In genomic region chr16:67666032-67666537, GRCh38 we compare ENCODE assay signal across 8 cellular contexts. TPM values are rescaled to one million over a fixed set of nuclear protein-coding genes. Genes with fewer than 3 reads are reported as not detected.
DNase-seq lines count a peak whose midpoint lies in the region; ATAC-seq and TF ChIP-seq lines count a peak whose summit lies in the region.

No MANE protein-coding gene starts in this region.

- H3K4me3 ChIP-seq in DOHH2 (ENCODE audit: low read length) (peak overlapping the region; percentile 90), iPS-18a (ENCODE audit: low read length) (peak overlapping the region; percentile 64), smooth muscle cell (peak overlapping the region; percentile 97)

- H3K4me1 ChIP-seq in DOHH2 (ENCODE audit: control insufficient read depth, low read length) (peaks cover 50% of the 10 kb centered on the region), iPS-18a (ENCODE audit: control insufficient read depth, low read depth, low read length) (peaks cover 9% of the 10 kb centered on the region), smooth muscle cell (ENCODE audit: low read depth) (peaks cover 13% of the 10 kb centered on the region)

- H3K9me3 Mint-ChIP-seq in activated naive CD8-positive, alpha-beta T cell (ENCODE audit: low read depth), result no peaks in the 10 kb centered on the region

- peak overlapping the region; percentile 99 for H3K4me2 ChIP-seq in DOHH2 (ENCODE audit: low read length)
- peak overlapping the region; percentile 98 for H3K4me2 ChIP-seq in smooth muscle cell

- 4% methylated on average over 37 of the region's 44 CpGs for WGBS in smooth muscle cell (ENCODE audit: low lambda C conversion rate)

- H4K20me1 ChIP-seq in DOHH2 (ENCODE audit: control insufficient read depth, insufficient read depth, low read depth, low read length), result no peaks in the 10 kb centered on the region
- no peaks in the 10 kb centered on the region for H4K20me1 ChIP-seq in smooth muscle cell (ENCODE audit: low read depth)

- H3K27ac ChIP-seq in DOHH2 (ENCODE audit: low read depth, low read length) (no peak overlapping the region), iPS-18a (ENCODE audit: low read length) (no peak overlapping the region), smooth muscle cell (ENCODE audit: low read depth) (peak overlapping the region; percentile 65)

- H3F3A ChIP-seq in DOHH2 (ENCODE audit: control insufficient read depth, insufficient read depth) (0 out of 2 replicates have a peak, but pooled peaks cover 2% of the 10 kb centered on the region), smooth muscle cell (ENCODE audit: low read depth) (peaks cover 2% of the 10 kb centered on the region)

- H3K36me3 ChIP-seq in DOHH2 (ENCODE audit: control insufficient read depth, low read length) (peaks cover 14% of the 10 kb centered on the region), iPS-18a (ENCODE audit: control insufficient read depth, low read depth, low read length) (no peaks in the 10 kb centered on the region), smooth muscle cell (ENCODE audit: low read depth) (no peaks in the 10 kb centered on the region)

- peaks cover 6% of the 10 kb centered on the region for H3K79me2 ChIP-seq in DOHH2 (ENCODE audit: control insufficient read depth, low read length)
- no peaks in the 10 kb centered on the region for H3K79me2 ChIP-seq in smooth muscle cell (ENCODE audit: low read depth)

- H3K9me2 ChIP-seq in DOHH2 (replicated peaks; ENCODE audit: control insufficient read depth, low read length), result no peaks in the 10 kb centered on the region

- peak overlapping the region; percentile 74 for H3K4me3 Mint-ChIP-seq in activated naive CD8-positive, alpha-beta T cell

- ATAC-seq in HG03432 (IDR thresholded peaks at IDR 0.05; ENCODE audit: unreplicated experiment), result peak; percentile 5

- H3K9ac ChIP-seq in iPS-18a (ENCODE audit: low read length) (peak overlapping the region; percentile 29), smooth muscle cell (ENCODE audit: low read depth) (peak overlapping the region; percentile 87)

- no peak overlapping the region for H3K27ac Mint-ChIP-seq in activated naive CD8-positive, alpha-beta T cell

- H3K9me3 ChIP-seq in DOHH2 (ENCODE audit: control insufficient read depth, insufficient read depth, low read length) (no peaks in the 10 kb centered on the region), iPS-18a (ENCODE audit: control insufficient read depth, low read depth, low read length) (no peaks in the 10 kb centered on the region), smooth muscle cell (replicated peaks; ENCODE audit: low read depth) (no peaks in the 10 kb centered on the region)

- H3K36me3 Mint-ChIP-seq in activated naive CD8-positive, alpha-beta T cell, result peaks cover 5% of the 10 kb centered on the region

- DNase-seq in smooth muscle cell (lab: John Stamatoyannopoulos, UW; ENCODE audit: unreplicated experiment) (no peak), NOMO-1 treated with DMSO at 0.1 percent for 48 hours (lab: John Stamatoyannopoulos, UW; ENCODE audit: unreplicated experiment) (no peak)
- DNase-seq in effector CD4-positive, alpha-beta T cell, result no peak
- no peak for DNase-seq in stimulated activated CD4-positive, alpha-beta T cell treated with anti-CD3 and anti-CD28 coated beads, Interleukin-1b, Interleukin-23, amount 100 ng/mL, for 48 hours

- peaks cover 19% of the 10 kb centered on the region for H3K4me1 Mint-ChIP-seq in activated naive CD8-positive, alpha-beta T cell (ENCODE audit: low read depth)

- peak overlapping the region; percentile 92 for H2AFZ ChIP-seq in smooth muscle cell (ENCODE audit: low read depth)

- no peaks in the 10 kb centered on the region for H3K27me3 Mint-ChIP-seq in activated naive CD8-positive, alpha-beta T cell

- H3K27me3 ChIP-seq in DOHH2 (ENCODE audit: control insufficient read depth, low read length), result no peaks in the 10 kb centered on the region
- peaks cover 13% of the 10 kb centered on the region for H3K27me3 ChIP-seq in iPS-18a (ENCODE audit: control insufficient read depth, insufficient read depth, low read length)
- no peaks in the 10 kb centered on the region for H3K27me3 ChIP-seq in smooth muscle cell (ENCODE audit: low read depth)

- TF ChIP-seq CTCF in DOHH2 (IDR thresholded peaks at IDR 0.05; ENCODE audit: low read depth, low read length, poor library complexity, severe bottlenecking), result no peak
- no peak for TF ChIP-seq CTCF in smooth muscle cell (IDR thresholded peaks at IDR 0.05; ENCODE audit: borderline replicate concordance, insufficient read depth, poor library complexity, severe bottlenecking)

RNA-seq across cellular contexts. Expression of gene ENKD1, which starts 0.5 kb away (rescaled TPM):
- 8.2 and 9.8 TPM in 2 replicates for total RNA-seq in smooth muscle cell
- polyA plus RNA-seq in smooth muscle cell, result 14.2 and 19.0 TPM in 2 replicates

RNA-seq across cellular contexts. Expression of gene C16orf86, which starts 0.5 kb away (rescaled TPM):
- 3.4 and 6.9 TPM in 2 replicates for total RNA-seq in smooth muscle cell
- 3.9 and 8.5 TPM in 2 replicates for polyA plus RNA-seq in smooth muscle cell

RNA-seq across cellular contexts. Expression of gene PARD6A, which starts 5.3 kb away (rescaled TPM):
- 0.36 TPM in 1 of 2 replicates, not detected in the other for total RNA-seq in smooth muscle cell
- 0.58 and 2.0 TPM in 2 replicates for polyA plus RNA-seq in smooth muscle cell

RNA-seq across cellular contexts. Expression of gene ACD, which starts 6.0 kb away (rescaled TPM):
- total RNA-seq in smooth muscle cell, result 16.5 and 21.9 TPM in 2 replicates
- 31.7 and 45.2 TPM in 2 replicates for polyA plus RNA-seq in smooth muscle cell

RNA-seq across cellular contexts. Expression of gene CARMIL2, which starts 21.1 kb away (rescaled TPM):
- 0.18 and 0.76 TPM in 2 replicates for total RNA-seq in smooth muscle cell
- 1.2 and 1.9 TPM in 2 replicates for polyA plus RNA-seq in smooth muscle cell
